1 cellular context compared by ENCODE assay signal in the genomic region with DNA sequence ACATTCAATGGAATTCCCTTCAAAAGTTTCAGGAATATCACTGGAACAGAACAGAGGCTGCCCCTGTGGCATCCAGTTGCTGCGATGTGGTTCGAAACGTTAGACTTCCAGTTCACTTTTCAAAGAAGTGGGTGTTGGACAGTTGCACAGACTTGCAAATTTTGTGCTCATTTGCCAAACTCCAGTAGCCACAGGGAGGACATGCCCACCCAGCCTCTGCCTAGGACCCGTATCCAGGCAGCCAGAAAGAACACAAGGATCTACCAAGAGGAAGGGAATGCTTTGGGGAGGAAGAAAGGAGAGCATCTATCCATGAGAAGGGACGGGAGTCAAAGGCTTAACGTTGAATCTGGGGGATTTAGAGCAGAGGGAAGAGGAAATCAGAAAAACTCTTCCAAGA.
TF ChIP-seq lines count a peak whose summit lies in the region.

METTL21C (minus strand) TSS at position 101 of the 400 bp plus-strand sequence. CDS start 546 bp downstream, outside the sequence.

TF ChIP-seq in GM23338, 12 proteins besides CTCF, POLR2A, EP300 and RAD21:
- TF ChIP-seq REST (IDR thresholded peaks at IDR 0.05; ENCODE audit: unreplicated experiment): no peak
- no peak for TF ChIP-seq CREB1 (CRISPR knock-in tag; IDR thresholded peaks at IDR 0.05; ENCODE audit: low read depth)
- no peak for TF ChIP-seq EZH2phosphoT487 (IDR thresholded peaks at IDR 0.05; ENCODE audit: unreplicated experiment)
- no peak for TF ChIP-seq ZNF331 (CRISPR knock-in tag; IDR thresholded peaks at IDR 0.05; ENCODE audit: low read depth)
